Comparison of ENCODE assay signal across 1 cellular context in the genomic region with DNA sequence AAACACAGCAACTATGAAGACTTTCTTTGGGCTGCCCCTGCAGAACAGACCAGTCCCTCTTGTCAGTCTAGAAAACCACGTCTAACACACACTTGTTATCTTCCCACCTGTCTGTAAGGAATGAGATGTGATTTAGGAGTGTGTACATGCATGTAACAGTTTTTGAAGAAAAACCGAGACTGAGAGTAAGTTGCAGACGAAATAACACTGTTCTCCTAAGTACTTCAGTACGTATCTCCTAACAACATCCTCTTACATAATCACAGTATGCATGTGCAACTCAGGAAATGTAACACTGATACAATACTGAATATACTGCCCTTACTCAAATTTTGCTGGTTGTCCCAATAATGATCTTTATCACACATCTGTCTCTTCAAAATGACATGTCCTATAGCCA.
TF ChIP-seq lines count a peak whose summit lies in the region.

No MANE protein-coding gene starts in this region.

TF ChIP-seq in K562, 482 proteins besides CTCF, POLR2A, EP300 and RAD21 (continued from another document):
- TF ChIP-seq, protein P1, sequence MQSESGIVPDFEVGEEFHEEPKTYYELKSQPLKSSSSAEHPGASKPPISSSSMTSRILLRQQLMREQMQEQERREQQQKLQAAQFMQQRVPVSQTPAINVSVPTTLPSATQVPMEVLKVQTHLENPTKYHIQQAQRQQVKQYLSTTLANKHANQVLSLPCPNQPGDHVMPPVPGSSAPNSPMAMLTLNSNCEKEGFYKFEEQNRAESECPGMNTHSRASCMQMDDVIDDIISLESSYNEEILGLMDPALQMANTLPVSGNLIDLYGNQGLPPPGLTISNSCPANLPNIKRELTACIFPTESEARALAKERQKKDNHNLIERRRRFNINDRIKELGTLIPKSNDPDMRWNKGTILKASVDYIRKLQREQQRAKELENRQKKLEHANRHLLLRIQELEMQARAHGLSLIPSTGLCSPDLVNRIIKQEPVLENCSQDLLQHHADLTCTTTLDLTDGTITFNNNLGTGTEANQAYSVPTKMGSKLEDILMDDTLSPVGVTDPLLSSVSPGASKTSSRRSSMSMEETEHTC (IDR thresholded peaks at IDR 0.05) = no peak
- TF ChIP-seq DPF2 (IDR thresholded peaks at IDR 0.05) = peak; percentile 13; the same call in 1 of the 2 replicates
- TF ChIP-seq, protein P2, sequence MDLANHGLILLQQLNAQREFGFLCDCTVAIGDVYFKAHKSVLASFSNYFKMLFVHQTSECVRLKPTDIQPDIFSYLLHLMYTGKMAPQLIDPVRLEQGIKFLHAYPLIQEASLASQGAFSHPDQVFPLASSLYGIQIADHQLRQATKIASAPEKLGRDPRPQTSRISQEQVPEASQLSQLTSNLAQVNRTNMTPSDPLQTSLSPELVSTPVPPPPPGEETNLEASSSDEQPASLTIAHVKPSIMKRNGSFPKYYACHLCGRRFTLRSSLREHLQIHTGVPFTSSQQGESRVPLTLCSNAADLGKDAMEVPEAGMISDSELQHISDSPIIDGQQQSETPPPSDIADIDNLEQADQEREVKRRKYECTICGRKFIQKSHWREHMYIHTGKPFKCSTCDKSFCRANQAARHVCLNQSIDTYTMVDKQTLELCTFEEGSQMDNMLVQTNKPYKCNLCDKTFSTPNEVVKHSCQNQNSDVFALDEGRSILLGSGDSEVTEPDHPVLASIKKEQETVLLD (IDR thresholded peaks at IDR 0.05) = no peak
- TF ChIP-seq SLC30A9 (CRISPR knock-in tag; IDR thresholded peaks at IDR 0.05) = no peak
- peak; percentile 75 for TF ChIP-seq MEIS2 (IDR thresholded peaks at IDR 0.05; ENCODE audit: partially characterized antibody)
- no peak for TF ChIP-seq CTBP1 (IDR thresholded peaks at IDR 0.05; ENCODE audit: borderline replicate concordance)
- TF ChIP-seq, protein P3, sequence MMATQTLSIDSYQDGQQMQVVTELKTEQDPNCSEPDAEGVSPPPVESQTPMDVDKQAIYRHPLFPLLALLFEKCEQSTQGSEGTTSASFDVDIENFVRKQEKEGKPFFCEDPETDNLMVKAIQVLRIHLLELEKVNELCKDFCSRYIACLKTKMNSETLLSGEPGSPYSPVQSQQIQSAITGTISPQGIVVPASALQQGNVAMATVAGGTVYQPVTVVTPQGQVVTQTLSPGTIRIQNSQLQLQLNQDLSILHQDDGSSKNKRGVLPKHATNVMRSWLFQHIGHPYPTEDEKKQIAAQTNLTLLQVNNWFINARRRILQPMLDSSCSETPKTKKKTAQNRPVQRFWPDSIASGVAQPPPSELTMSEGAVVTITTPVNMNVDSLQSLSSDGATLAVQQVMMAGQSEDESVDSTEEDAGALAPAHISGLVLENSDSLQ (IDR thresholded peaks at IDR 0.05) = 0 out of 2 replicates have a peak, but pooled peaks have one; percentile 21
- no peak for TF ChIP-seq TOE1 (IDR thresholded peaks at IDR 0.05; ENCODE audit: borderline replicate concordance)
- TF ChIP-seq TOE1 (CRISPR knock-in tag; IDR thresholded peaks at IDR 0.05; ENCODE audit: borderline replicate concordance, low read depth) = no peak
TF ChIP-seq in K562: peak in this region for 3.
